ENCODE assay signal across 1 cellular context in the genomic region with DNA sequence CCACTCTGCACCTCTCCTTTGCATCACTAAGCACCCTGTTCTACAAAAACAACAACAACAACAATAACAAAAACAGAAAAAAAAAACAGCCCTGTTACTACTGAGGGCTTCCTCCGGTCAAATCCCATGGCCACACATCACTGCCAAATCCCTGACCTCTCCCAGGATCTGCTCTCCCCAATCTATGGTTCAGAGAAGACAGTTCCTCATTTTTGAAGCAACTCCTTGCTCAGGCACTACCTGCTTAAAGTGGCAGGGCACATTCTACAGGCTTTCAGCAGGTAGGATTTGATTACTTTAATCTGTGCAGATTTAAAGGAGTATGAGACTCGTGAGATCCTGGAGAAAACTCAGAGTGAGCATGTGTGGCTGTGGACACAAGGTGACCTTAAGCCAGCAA.
TF ChIP-seq lines count a peak whose summit lies in the region.

No MANE protein-coding gene starts in this region.

TF ChIP-seq in GM23338, 12 proteins besides CTCF, POLR2A, EP300 and RAD21 (continued from another document):
- TF ChIP-seq, protein P1, sequence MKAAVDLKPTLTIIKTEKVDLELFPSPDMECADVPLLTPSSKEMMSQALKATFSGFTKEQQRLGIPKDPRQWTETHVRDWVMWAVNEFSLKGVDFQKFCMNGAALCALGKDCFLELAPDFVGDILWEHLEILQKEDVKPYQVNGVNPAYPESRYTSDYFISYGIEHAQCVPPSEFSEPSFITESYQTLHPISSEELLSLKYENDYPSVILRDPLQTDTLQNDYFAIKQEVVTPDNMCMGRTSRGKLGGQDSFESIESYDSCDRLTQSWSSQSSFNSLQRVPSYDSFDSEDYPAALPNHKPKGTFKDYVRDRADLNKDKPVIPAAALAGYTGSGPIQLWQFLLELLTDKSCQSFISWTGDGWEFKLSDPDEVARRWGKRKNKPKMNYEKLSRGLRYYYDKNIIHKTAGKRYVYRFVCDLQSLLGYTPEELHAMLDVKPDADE (IDR thresholded peaks at IDR 0.05): no peak
- TF ChIP-seq JUNB (IDR thresholded peaks at IDR 0.05; ENCODE audit: unreplicated experiment) (no peak), EZH2 (IDR thresholded peaks at IDR 0.05; ENCODE audit: low read depth, unreplicated experiment) (no peak), NANOG (IDR thresholded peaks at IDR 0.05; ENCODE audit: borderline replicate concordance) (no peak), POLR2AphosphoS5 (IDR thresholded peaks at IDR 0.05; ENCODE audit: low read depth) (no peak), STAT1 (IDR thresholded peaks at IDR 0.05; ENCODE audit: unreplicated experiment) (no peak)
- TF ChIP-seq, protein P2, sequence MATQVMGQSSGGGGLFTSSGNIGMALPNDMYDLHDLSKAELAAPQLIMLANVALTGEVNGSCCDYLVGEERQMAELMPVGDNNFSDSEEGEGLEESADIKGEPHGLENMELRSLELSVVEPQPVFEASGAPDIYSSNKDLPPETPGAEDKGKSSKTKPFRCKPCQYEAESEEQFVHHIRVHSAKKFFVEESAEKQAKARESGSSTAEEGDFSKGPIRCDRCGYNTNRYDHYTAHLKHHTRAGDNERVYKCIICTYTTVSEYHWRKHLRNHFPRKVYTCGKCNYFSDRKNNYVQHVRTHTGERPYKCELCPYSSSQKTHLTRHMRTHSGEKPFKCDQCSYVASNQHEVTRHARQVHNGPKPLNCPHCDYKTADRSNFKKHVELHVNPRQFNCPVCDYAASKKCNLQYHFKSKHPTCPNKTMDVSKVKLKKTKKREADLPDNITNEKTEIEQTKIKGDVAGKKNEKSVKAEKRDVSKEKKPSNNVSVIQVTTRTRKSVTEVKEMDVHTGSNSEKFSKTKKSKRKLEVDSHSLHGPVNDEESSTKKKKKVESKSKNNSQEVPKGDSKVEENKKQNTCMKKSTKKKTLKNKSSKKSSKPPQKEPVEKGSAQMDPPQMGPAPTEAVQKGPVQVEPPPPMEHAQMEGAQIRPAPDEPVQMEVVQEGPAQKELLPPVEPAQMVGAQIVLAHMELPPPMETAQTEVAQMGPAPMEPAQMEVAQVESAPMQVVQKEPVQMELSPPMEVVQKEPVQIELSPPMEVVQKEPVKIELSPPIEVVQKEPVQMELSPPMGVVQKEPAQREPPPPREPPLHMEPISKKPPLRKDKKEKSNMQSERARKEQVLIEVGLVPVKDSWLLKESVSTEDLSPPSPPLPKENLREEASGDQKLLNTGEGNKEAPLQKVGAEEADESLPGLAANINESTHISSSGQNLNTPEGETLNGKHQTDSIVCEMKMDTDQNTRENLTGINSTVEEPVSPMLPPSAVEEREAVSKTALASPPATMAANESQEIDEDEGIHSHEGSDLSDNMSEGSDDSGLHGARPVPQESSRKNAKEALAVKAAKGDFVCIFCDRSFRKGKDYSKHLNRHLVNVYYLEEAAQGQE (IDR thresholded peaks at IDR 0.05; ENCODE audit: unreplicated experiment): no peak
